Comparison of ENCODE assay signal across 8 cellular contexts in the genomic region with DNA sequence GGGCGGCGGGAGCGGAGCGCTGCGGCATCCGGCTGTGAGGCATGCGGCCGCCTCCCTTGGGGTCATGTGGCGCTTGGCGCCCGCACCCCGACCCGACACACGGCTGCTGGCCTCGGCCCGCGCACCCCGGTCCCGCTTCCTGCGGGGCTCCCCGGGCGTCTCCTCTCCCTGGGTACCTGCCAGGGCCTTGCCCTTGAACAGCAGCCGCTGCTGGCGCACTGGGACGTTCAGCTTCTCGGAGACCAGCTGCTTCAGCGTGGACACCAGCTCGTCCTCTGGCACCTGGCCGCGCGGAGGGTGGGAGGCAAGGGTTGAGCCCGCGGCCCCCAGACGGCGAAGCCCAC. TPM values are rescaled to one million over a fixed set of nuclear protein-coding genes. Genes with fewer than 3 reads are reported as not detected.
DNase-seq lines count a peak whose midpoint lies in the region; ATAC-seq and TF ChIP-seq lines count a peak whose summit lies in the region.

No MANE protein-coding gene starts in this region.

- peak overlapping the region; percentile 24 for H2BK12ac ChIP-seq in trophoblast cell (ENCODE audit: low read length)

- H3K4me1 ChIP-seq in trophoblast cell (ENCODE audit: control insufficient read depth in 1 of 2, insufficient read depth in 2 of 2, low read length in 2 of 2): peaks cover 20 to 22% of the 10 kb centered on the region in 2 experiments

- peak overlapping the region; percentile 57 for H3K4me3 ChIP-seq in fibroblast of pulmonary artery (replicated peaks; ENCODE audit: low read depth, low read length)
- H3K4me3 ChIP-seq in trophoblast cell (ENCODE audit: low read depth, low read length): peak overlapping the region; percentile 83

- H3K9ac ChIP-seq in trophoblast cell (ENCODE audit: low read length): peak overlapping the region; percentile 87

- no CpG with 5 or more reads among the region's 35 CpGs for WGBS in trophoblast cell (ENCODE audit: extremely low coverage, insufficient coverage, insufficient read length)

- H3K23ac ChIP-seq in trophoblast cell (ENCODE audit: low read length): no peak overlapping the region

- peak overlapping the region; percentile 90 for H3K14ac ChIP-seq in trophoblast cell (ENCODE audit: low read length)

- CTCF ChIA-PET in activated CD4-positive, alpha-beta T cell treated with anti-CD3 and anti-CD28 coated beads for 36 hours (lab: Charles Lee): no interaction called here

- no peak for TF ChIP-seq CTCF in fibroblast of pulmonary artery (IDR thresholded peaks at IDR 0.05; ENCODE audit: low read length, missing control alignments)

- ATAC-seq in activated CD4-positive, alpha-beta T cell treated with anti-CD3 and anti-CD28 coated beads for 36 hours: peak; percentile 7
- ATAC-seq in HG03135 (IDR thresholded peaks at IDR 0.05; ENCODE audit: unreplicated experiment) (no peak), GM19455 (IDR thresholded peaks at IDR 0.05; ENCODE audit: unreplicated experiment) (no peak)

- peak overlapping the region; percentile 88 for H3K4ac ChIP-seq in trophoblast cell (ENCODE audit: low read depth, low read length)

- H3K27ac Mint-ChIP-seq in activated CD4-positive, alpha-beta T cell treated with anti-CD3 and anti-CD28 coated beads for 36 hours: no peak overlapping the region

- peak overlapping the region; percentile 92 for H2BK120ac ChIP-seq in trophoblast cell (ENCODE audit: insufficient read depth, low read length, poor library complexity)

- H3K18ac ChIP-seq in trophoblast cell (ENCODE audit: low read length): peak overlapping the region; percentile 92

- DNase-seq in activated CD4-positive, alpha-beta T cell treated with anti-CD3 and anti-CD28 coated beads for 36 hours: peak; percentile 58
- no peak for DNase-seq in activated CD4-positive, alpha-beta T cell treated with anti-CD3 and anti-CD28 coated beads, Interleukin-2, amount 50 U/mL, for 1 hour
- DNase-seq in activated CD8-positive, alpha-beta memory T cell treated with anti-CD3 and anti-CD28 coated beads for 24 hours: peak; percentile 76
- DNase-seq in fibroblast of pulmonary artery (ENCODE audit: low read depth) (no peak), trophoblast cell (peak in 1 of 2 donors; percentile 26), H4 (ENCODE audit: low spot score) (no peak)

- H4K8ac ChIP-seq in trophoblast cell (ENCODE audit: low read depth, low read length): peak overlapping the region; percentile 87

- H3K4me2 ChIP-seq in trophoblast cell (ENCODE audit: low read length): peak overlapping the region; percentile 83

- H3K9me3 Mint-ChIP-seq in activated CD4-positive, alpha-beta T cell treated with anti-CD3 and anti-CD28 coated beads for 36 hours (ENCODE audit: low read depth): no peaks in the 10 kb centered on the region

- H3K79me2 ChIP-seq in trophoblast cell (ENCODE audit: control insufficient read depth, insufficient read depth, low read length, poor library complexity): peaks cover 16% of the 10 kb centered on the region

- H3K27me3 Mint-ChIP-seq in activated CD4-positive, alpha-beta T cell treated with anti-CD3 and anti-CD28 coated beads for 36 hours: no peaks in the 10 kb centered on the region

- H3K4me1 Mint-ChIP-seq in activated CD4-positive, alpha-beta T cell treated with anti-CD3 and anti-CD28 coated beads for 36 hours: peaks cover 31% of the 10 kb centered on the region

- H3K27me3 ChIP-seq in trophoblast cell (ENCODE audit: insufficient read depth, low read length): no peaks in the 10 kb centered on the region

- peak overlapping the region; percentile 88 for H2AK5ac ChIP-seq in trophoblast cell (ENCODE audit: low read length)

- H3K36me3 ChIP-seq in trophoblast cell (ENCODE audit: control insufficient read depth in 1 of 2, insufficient read depth in 2 of 2, low read length in 2 of 2): peaks cover 31 to 34% of the 10 kb centered on the region in 2 experiments

- peaks cover 14% of the 10 kb centered on the region for H3K79me1 ChIP-seq in trophoblast cell (ENCODE audit: low read length)

- H2AFZ ChIP-seq in trophoblast cell (ENCODE audit: insufficient read depth, low read length, poor library complexity): peak overlapping the region; percentile 66

- H3K9me3 ChIP-seq in trophoblast cell (ENCODE audit: insufficient read depth, low read depth, low read length): peaks cover 1% of the 10 kb centered on the region

- H2BK5ac ChIP-seq in trophoblast cell (ENCODE audit: low read depth, low read length, poor library complexity): peak overlapping the region; percentile 80

- POLR2A ChIA-PET in activated CD4-positive, alpha-beta T cell treated with anti-CD3 and anti-CD28 coated beads for 36 hours (lab: Charles Lee): no interaction called here

- H3K36me3 Mint-ChIP-seq in activated CD4-positive, alpha-beta T cell treated with anti-CD3 and anti-CD28 coated beads for 36 hours (ENCODE audit: low read depth): peaks cover 12% of the 10 kb centered on the region

- H3K4me3 Mint-ChIP-seq in activated CD4-positive, alpha-beta T cell treated with anti-CD3 and anti-CD28 coated beads for 36 hours: peak overlapping the region; percentile 71

- H4K12ac ChIP-seq in trophoblast cell (ENCODE audit: low read depth, low read length): peak overlapping the region; percentile 64

- peak overlapping the region; percentile 92 for H3K27ac ChIP-seq in trophoblast cell (ENCODE audit: low read depth, low read length)

- peak overlapping the region; percentile 96 for H4K91ac ChIP-seq in trophoblast cell (ENCODE audit: low read depth, low read length)

- intact Hi-C loops in activated CD4-positive, alpha-beta T cell treated with anti-CD3 and anti-CD28 coated beads for 36 hours (cut with DNase I, micrococcal nuclease): loop anchor here (1.0 to 10.0 kb wide), 4 partner anchors 30 to 761 kb away; a partner anchor contains a TSS

RNA-seq across cellular contexts. Expression of a gene that starts 0.4 kb away (rescaled TPM):
- total RNA-seq in activated CD4-positive, alpha-beta T cell treated with anti-CD3 and anti-CD28 coated beads for 36 hours: 10 to 100 TPM; 45.2 to 47.6 TPM
- polyA plus RNA-seq in trophoblast cell (2013): 19.4 and 19.6 TPM in 2 replicates
- total RNA-seq in H4 (2014; rRNA removed; shearing (Covaris generic)): 55.5 and 94.8 TPM in 2 replicates

RNA-seq across cellular contexts. Expression of a gene that starts 4.4 kb away (rescaled TPM):
- 10 to 100 TPM; 10.4 to 11.3 TPM for total RNA-seq in activated CD4-positive, alpha-beta T cell treated with anti-CD3 and anti-CD28 coated beads for 36 hours
- 32.8 and 34.6 TPM in 2 replicates for polyA plus RNA-seq in trophoblast cell (2013)
- total RNA-seq in H4 (2014; rRNA removed; shearing (Covaris generic)): 20.0 and 35.3 TPM in 2 replicates

RNA-seq across cellular contexts. Expression of a gene that starts 6.9 kb away (rescaled TPM):
- total RNA-seq in activated CD4-positive, alpha-beta T cell treated with anti-CD3 and anti-CD28 coated beads for 36 hours: 10 to 100 TPM; 34.7 to 43.0 TPM
- polyA plus RNA-seq in trophoblast cell (2013): 20.9 and 21.3 TPM in 2 replicates
- 57.8 and 96.3 TPM in 2 replicates for total RNA-seq in H4 (2014; rRNA removed; shearing (Covaris generic))

RNA-seq across cellular contexts. Expression of a gene that starts 27.9 kb away (rescaled TPM):
- total RNA-seq in activated CD4-positive, alpha-beta T cell treated with anti-CD3 and anti-CD28 coated beads for 36 hours: 10 to 100 TPM; 23.2 to 25.3 TPM
- polyA plus RNA-seq in trophoblast cell (2013): 43.5 and 48.7 TPM in 2 replicates
- 1.6 and 1.9 TPM in 2 replicates for total RNA-seq in H4 (2014; rRNA removed; shearing (Covaris generic))

RNA-seq across cellular contexts. Expression of a gene that starts 30.0 kb away (rescaled TPM):
- total RNA-seq in activated CD4-positive, alpha-beta T cell treated with anti-CD3 and anti-CD28 coated beads for 36 hours: 10 to 100 TPM; 27.6 to 30.5 TPM
- 28.5 and 29.0 TPM in 2 replicates for polyA plus RNA-seq in trophoblast cell (2013)
- 17.2 and 17.9 TPM in 2 replicates for total RNA-seq in H4 (2014; rRNA removed; shearing (Covaris generic))

Comparison
In these comparisons a context has a peak if more than half of its experiments do, and no peak if none do; other contexts are left out.
1. DNase-seq: peak in activated CD4-positive, alpha-beta T cell treated with anti-CD3 and anti-CD28 coated beads for 36 hours (single experiment) and activated CD8-positive, alpha-beta memory T cell treated with anti-CD3 and anti-CD28 coated beads for 24 hours (single experiment); none in activated CD4-positive, alpha-beta T cell treated with anti-CD3 and anti-CD28 coated beads, Interleukin-2, amount 50 U/mL, for 1 hour (single experiment), fibroblast of pulmonary artery (single experiment) and H4 (single experiment).